In genomic region chr2:136235451-136236418, GRCh38 we compare ENCODE assay signal across 10 cellular contexts.
A peak's percentile ranks its signal among the peaks of the same experiment; 100 is the strongest.
DNase-seq lines count a peak whose midpoint lies in the region; ATAC-seq and TF ChIP-seq lines count a peak whose summit lies in the region.
"Had no signal": no experiment of that assay in that cellular context is flagged by ENCODE, and none has a peak within 500 bp of the region (broad histone marks: within the 10 kb centered on the region; RNA-seq: fewer than 3 reads in every experiment).

No MANE protein-coding gene starts in this region.

- H3K4me2 ChIP-seq in GM23248 (ENCODE audit: unreplicated experiment) (no peak overlapping the region), PC-3 (ENCODE audit: low read length) (peak overlapping the region; percentile 24; the same call in 1 of the 2 replicates)

- H2AFZ ChIP-seq in GM23248: no peak overlapping the region
- no peak overlapping the region for H2AFZ ChIP-seq in PC-3 (ENCODE audit: low read length)

- H3K27ac ChIP-seq in GM23248 (no peak overlapping the region), PC-3 (ENCODE audit: low read length) (no peak overlapping the region)

- peaks cover 21 to 31% of the 10 kb centered on the region in 2 donors for H3K4me1 Mint-ChIP-seq in effector memory CD8-positive, alpha-beta T cell (ENCODE audit: low read depth in 2 of 2)
- peaks cover 62% of the 10 kb centered on the region for H3K4me1 Mint-ChIP-seq in nephron
- peaks cover 55% of the 10 kb centered on the region for H3K4me1 Mint-ChIP-seq in activated T-cell treated with anti-CD3 and anti-CD28 coated beads, Interleukin-2, amount 50 U/mL, for 24 hours (ENCODE audit: low read depth)

- H3K27me3 ChIP-seq in GM23248 (replicated peaks; ENCODE audit: insufficient read depth) (peaks cover 4% of the 10 kb centered on the region; the same call in 1 of the 2 replicates), PC-3 (ENCODE audit: low read length) (peaks cover 23% of the 10 kb centered on the region)

- no peaks in the 10 kb centered on the region for H3K27me3 Mint-ChIP-seq in effector memory CD8-positive, alpha-beta T cell
- peaks cover 10% of the 10 kb centered on the region for H3K27me3 Mint-ChIP-seq in nephron (ENCODE audit: low read depth)
- no peaks in the 10 kb centered on the region for H3K27me3 Mint-ChIP-seq in activated T-cell treated with anti-CD3 and anti-CD28 coated beads, Interleukin-2, amount 50 U/mL, for 24 hours

- H3K9me2 ChIP-seq in GM23248 (ENCODE audit: insufficient read depth): no peaks in the 10 kb centered on the region
- H3K9me2 ChIP-seq in PC-3 (replicated peaks; ENCODE audit: low read length): no peaks in the 10 kb centered on the region

- intact Hi-C loops in PC-3 (cut with micrococcal nuclease): loop anchor here (5.0 kb wide), 2 partner anchors 118 to 318 kb away; partner anchors contain the start of gene CXCR4

- peaks cover 6% of the 10 kb centered on the region for H3K36me3 Mint-ChIP-seq in effector memory CD8-positive, alpha-beta T cell (ENCODE audit: insufficient read depth)
- no peaks in the 10 kb centered on the region for H3K36me3 Mint-ChIP-seq in nephron (ENCODE audit: low read depth)
- H3K36me3 Mint-ChIP-seq in activated T-cell treated with anti-CD3 and anti-CD28 coated beads, Interleukin-2, amount 50 U/mL, for 24 hours (ENCODE audit: low read depth): no peaks in the 10 kb centered on the region

- H3K9me3 ChIP-seq in GM23248 (ENCODE audit: low read depth) (no peaks in the 10 kb centered on the region), PC-3 (ENCODE audit: low read length) (no peaks in the 10 kb centered on the region)

- POLR2A ChIA-PET in PC-3 (lab: Charles Lee; ENCODE audit: unreplicated experiment): no interaction called here

- 43 to 52% methylated on average over 9 of the region's 9 CpGs for WGBS in GM23248 (ENCODE audit: low coverage in 1 of 2, low lambda C conversion rate in 2 of 2, missing lambda C conversion rate in 2 of 2), 2 experiments

- H3K27ac Mint-ChIP-seq in effector memory CD8-positive, alpha-beta T cell: peak overlapping the region; percentile 17 to 60
- peak overlapping the region in 2 of 3 experiments; percentile 43 to 70 for H3K27ac Mint-ChIP-seq in nephron
- no peak overlapping the region for H3K27ac Mint-ChIP-seq in activated T-cell treated with anti-CD3 and anti-CD28 coated beads, Interleukin-2, amount 50 U/mL, for 24 hours

- no peak for TF ChIP-seq CTCF in PC-3 (conservative IDR thresholded peaks at IDR 0.05; ENCODE audit: low read depth, low read length)
- TF ChIP-seq CTCF in nephron (IDR thresholded peaks at IDR 0.05; ENCODE audit: unreplicated experiment in 3 of 3): no peak

- H3K9ac ChIP-seq in GM23248 (no peak overlapping the region), PC-3 (ENCODE audit: low read length) (no peak overlapping the region)

- H3K9me3 Mint-ChIP-seq in effector memory CD8-positive, alpha-beta T cell: no peaks in the 10 kb centered on the region
- peaks cover 6% of the 10 kb centered on the region for H3K9me3 Mint-ChIP-seq in nephron
- peaks cover 6% of the 10 kb centered on the region for H3K9me3 Mint-ChIP-seq in activated T-cell treated with anti-CD3 and anti-CD28 coated beads, Interleukin-2, amount 50 U/mL, for 24 hours

- ATAC-seq in PC-3 (peak; percentile 91), HG02642 (IDR thresholded peaks at IDR 0.05; ENCODE audit: poor library complexity, unreplicated experiment) (no peak)
- no peak for ATAC-seq in effector memory CD8-positive, alpha-beta T cell (replicated peaks)

- no peaks in the 10 kb centered on the region for H3K36me3 ChIP-seq in GM23248 (ENCODE audit: low read depth)
- no peaks in the 10 kb centered on the region for H3K36me3 ChIP-seq in PC-3 (ENCODE audit: low read depth, low read length)

- DNase-seq in GM23248: peak; percentile 77
- DNase-seq in PC-3: peak; percentile 93
- no peak for DNase-seq in effector memory CD8-positive, alpha-beta T cell
- no peak for DNase-seq in activated T-cell treated with anti-CD3 and anti-CD28 coated beads, Interleukin-2, amount 50 U/mL, for 24 hours
- no peak for DNase-seq in NCI-H345 (lab: John Stamatoyannopoulos, UW)
- DNase-seq in NCI-H1694 (lab: John Stamatoyannopoulos, UW): no peak
- DNase-seq: NCI-H2227 treated with DMSO at 0.1 percent for 48 hours, retina had no signal

- in situ Hi-C loops in GM23248 (cut with MboI): no loop called here

- H3K4me3 Mint-ChIP-seq in effector memory CD8-positive, alpha-beta T cell: no peak overlapping the region
- H3K4me3 Mint-ChIP-seq in nephron: no peak overlapping the region
- H3K4me3 Mint-ChIP-seq in activated T-cell treated with anti-CD3 and anti-CD28 coated beads, Interleukin-2, amount 50 U/mL, for 24 hours: no peak overlapping the region

- CTCF ChIA-PET in PC-3 (lab: Charles Lee): no interaction called here

- no TSS peak for BruUV-seq in PC-3 (replicated peaks; lab: Mats Ljungman, UMichigan)

- H3K4me3 ChIP-seq in GM23248 (no peak overlapping the region), PC-3 (ENCODE audit: low read length) (no peak overlapping the region)

- H3K4me1 ChIP-seq in GM23248 (ENCODE audit: insufficient read depth) (peaks cover 8% of the 10 kb centered on the region), PC-3 (ENCODE audit: insufficient read depth, low read length) (peaks cover 27% of the 10 kb centered on the region)

- H3F3A ChIP-seq in GM23248 (ENCODE audit: insufficient read depth): peaks cover 22% of the 10 kb centered on the region; the same call in 1 of the 2 replicates
- no peaks in the 10 kb centered on the region for H3F3A ChIP-seq in PC-3 (ENCODE audit: low read length, unreplicated experiment)

- H4K20me1 ChIP-seq in GM23248 (ENCODE audit: insufficient read depth): no peaks in the 10 kb centered on the region
- H4K20me1 ChIP-seq in PC-3 (ENCODE audit: low read length): no peaks in the 10 kb centered on the region

- H3K79me2 ChIP-seq in GM23248 (ENCODE audit: insufficient read depth): no peaks in the 10 kb centered on the region
- no peaks in the 10 kb centered on the region for H3K79me2 ChIP-seq in PC-3 (ENCODE audit: low read length)

Comparison
In these comparisons a context has a peak if more than half of its experiments do, and no peak if none do; other contexts are left out.
1. DNase-seq: peak in GM23248 (single experiment) and PC-3 (single experiment); none in effector memory CD8-positive, alpha-beta T cell (0 of 3), activated T-cell treated with anti-CD3 and anti-CD28 coated beads, Interleukin-2, amount 50 U/mL, for 24 hours (single experiment), NCI-H345 (single experiment) and NCI-H1694 (single experiment).